Comparison of ENCODE assay signal across 26 cellular contexts in genomic region chr11:71294846-71295600, GRCh38. TPM values are rescaled to one million over a fixed set of nuclear protein-coding genes. Genes with fewer than 3 reads are reported as not detected.
DNase-seq lines count a peak whose midpoint lies in the region; ATAC-seq and TF ChIP-seq lines count a peak whose summit lies in the region.
"Had no signal": no experiment of that assay in that cellular context is flagged by ENCODE, and none has a peak within 500 bp of the region (broad histone marks: within the 10 kb centered on the region; RNA-seq: fewer than 3 reads in every experiment).

No MANE protein-coding gene starts in this region.

- H3K36me3 Mint-ChIP-seq in T-helper 17 cell (ENCODE audit: low read depth) = peaks cover 2% of the 10 kb centered on the region

- no peak for TF ChIP-seq POLR2A in erythroblast (IDR thresholded peaks at IDR 0.05; ENCODE audit: low read length)

- H3K27ac ChIP-seq in coronary artery = no peak overlapping the region
- H3K27ac ChIP-seq: 22Rv1; BLaER1 treated with 17β-estradiol and CSF1 and Interleukin-3, amounts not matched to agents 10 nM and 100 nM; GM23248 had no signal

- H3K4me3 ChIP-seq in coronary artery = no peak overlapping the region
- H3K4me3 ChIP-seq: BLaER1 treated with 17β-estradiol and CSF1 and Interleukin-3, amounts not matched to agents 10 nM and 100 nM; GM23248 had no signal

- H3K4me3 Mint-ChIP-seq in T-helper 17 cell = no peak overlapping the region
- H3K4me3 Mint-ChIP-seq: CD4-positive, alpha-beta memory T cell; H9; HFFc6; IgD-negative memory B cell had no signal

- peak; percentile 4 for DNase-seq in activated CD8-positive, alpha-beta memory T cell treated with anti-CD3 and anti-CD28 coated beads for 24 hours
- DNase-seq in activated CD8-positive, alpha-beta memory T cell treated with anti-CD3 and anti-CD28 coated beads, Interleukin-2, amount 50 U/mL, for 4 hours = no peak
- DNase-seq in coronary artery (ENCODE audit: low spot score) = peak; percentile 22
- DNase-seq in mesenteric fat pad (ENCODE audit: low spot score) = peak; percentile 64
- DNase-seq in ureter (ENCODE audit: low spot score) = peak; percentile 15
- no peak for DNase-seq in NCI-H2107 treated with DMSO at 0.1 percent for 48 hours (lab: John Stamatoyannopoulos, UW; ENCODE audit: unreplicated experiment)
- no peak for DNase-seq in T-helper 17 cell
- no peak for DNase-seq in erythroblast (lab: John Stamatoyannopoulos, UW)
- DNase-seq: ACHN; CD4-positive, alpha-beta memory T cell; DND-41; GM23248; H9; HFFc6; MV-4-11; NCI-H1105 treated with DMSO at 0.1 percent for 48 hours; NCI-H2029 treated with DMSO at 0.1 percent for 48 hours; NCI-H2171; NCI-H345; NCI-H524; NCI-H774 had no signal

- H3K4me1 Mint-ChIP-seq in T-helper 17 cell = no peaks in the 10 kb centered on the region
- H3K4me1 Mint-ChIP-seq: CD4-positive, alpha-beta memory T cell; H9; IgD-negative memory B cell had no signal

- H3K27me3 Mint-ChIP-seq in T-helper 17 cell = peaks cover 30% of the 10 kb centered on the region

- H3K9me3 ChIP-seq in T-helper 17 cell (ENCODE audit: control insufficient read depth, low read length, poor library complexity, severe bottlenecking) = no peaks in the 10 kb centered on the region
- H3K9me3 ChIP-seq: Caco-2 had no signal

- no peak overlapping the region for H3K27ac Mint-ChIP-seq in T-helper 17 cell
- H3K27ac Mint-ChIP-seq: CD4-positive, alpha-beta memory T cell; H9; HFFc6; IgD-negative memory B cell had no signal

- ATAC-seq in T-helper 17 cell = no peak
- ATAC-seq: Panc1 had no signal

- TF ChIP-seq CTCF in coronary artery (IDR thresholded peaks at IDR 0.05) = no peak

RNA-seq across cellular contexts. Expression of gene SHANK2, which starts 42.6 kb away (rescaled TPM):
- 2.0 TPM for total RNA-seq in mesenteric fat pad
- total RNA-seq in ureter = 77.1 TPM
- total RNA-seq in T-helper 17 cell = under 1 TPM in 1 of 2 donors, not detected in 1; 0.37 TPM
- total RNA-seq: CD4-positive, alpha-beta memory T cell had no signal

Comparison
In these comparisons a context has a peak if more than half of its experiments do, and no peak if none do; other contexts are left out.
1. DNase-seq: peak in activated CD8-positive, alpha-beta memory T cell treated with anti-CD3 and anti-CD28 coated beads for 24 hours (single experiment), coronary artery (single experiment), mesenteric fat pad (single experiment) and ureter (single experiment); none in activated CD8-positive, alpha-beta memory T cell treated with anti-CD3 and anti-CD28 coated beads, Interleukin-2, amount 50 U/mL, for 4 hours (single experiment), NCI-H2107 treated with DMSO at 0.1 percent for 48 hours (single experiment), T-helper 17 cell (0 of 3) and erythroblast (0 of 2).
2. RNA of gene SHANK2, which starts 42.6 kb away (total RNA-seq): 77.1 TPM in ureter (single experiment); 2.0 TPM in mesenteric fat pad (single experiment) and 0.37 TPM in T-helper 17 cell; every median in the first group is over 10 times any median in the second.